In the genomic region with DNA sequence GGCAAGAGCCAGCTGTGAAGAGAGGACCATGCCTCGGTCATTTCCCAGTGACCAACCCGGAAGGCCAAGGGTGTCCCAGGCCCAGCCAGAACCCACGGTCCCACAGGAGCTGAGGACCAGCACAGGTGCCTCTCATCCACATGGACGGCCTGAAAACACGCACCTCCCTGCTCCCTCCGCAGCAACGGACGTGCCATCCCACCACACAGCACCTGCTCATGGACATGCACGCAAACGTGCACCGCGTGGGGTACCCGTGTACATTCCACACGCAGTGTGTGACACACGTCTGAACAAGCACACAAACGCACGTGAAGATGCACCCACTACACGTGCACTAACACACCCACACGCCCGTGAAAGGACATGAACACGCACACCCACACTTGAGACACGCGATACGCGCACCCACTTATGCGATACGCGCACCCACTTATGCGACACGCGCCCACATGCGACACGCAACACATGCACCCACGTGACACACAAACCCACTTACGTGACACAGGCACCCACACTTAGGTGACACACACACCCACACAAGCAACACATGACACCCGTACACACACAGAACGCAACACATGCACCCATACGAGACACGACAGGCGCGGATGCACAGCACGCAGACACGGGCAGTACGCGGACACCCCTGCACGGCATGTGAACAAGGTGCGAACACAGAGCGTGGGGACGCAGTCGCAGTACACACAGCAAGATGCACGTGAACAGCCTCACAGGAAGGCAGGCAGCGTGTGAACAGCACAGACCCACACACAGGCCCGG, we compare ENCODE assay signal across 28 cellular contexts. TPM values are rescaled to one million over a fixed set of nuclear protein-coding genes. Genes with fewer than 3 reads are reported as not detected.
DNase-seq lines count a peak whose midpoint lies in the region; ATAC-seq and TF ChIP-seq lines count a peak whose summit lies in the region.
"Had no signal": no experiment of that assay in that cellular context is flagged by ENCODE, and none has a peak within 500 bp of the region (broad histone marks: within the 10 kb centered on the region; RNA-seq: fewer than 3 reads in every experiment).

No MANE protein-coding gene starts in this region.

- H3K4me1 ChIP-seq in Caco-2 = no peaks in the 10 kb centered on the region
- H3K4me1 ChIP-seq in IMR-90 (ENCODE audit: control insufficient read depth, insufficient read depth, low read length) = no peaks in the 10 kb centered on the region
- H3K4me1 ChIP-seq: ascending aorta, heart right ventricle, right lobe of liver, uterus had no signal

- H4K91ac ChIP-seq in IMR-90 (ENCODE audit: insufficient read depth, low read depth, low read length) = no peak overlapping the region

- H2AK5ac ChIP-seq in IMR-90 (ENCODE audit: low read depth, low read length) = no peak overlapping the region

- no peak overlapping the region for H3K9ac ChIP-seq in IMR-90 (ENCODE audit: low read depth, low read length)

- no peak overlapping the region for H2BK15ac ChIP-seq in IMR-90 (ENCODE audit: low read depth, low read length)

- no peak overlapping the region for H2AK9ac ChIP-seq in IMR-90 (replicated peaks; ENCODE audit: low read depth, low read length, poor library complexity)

- peaks cover 6% of the 10 kb centered on the region for H3K4me1 Mint-ChIP-seq in Caco-2 (ENCODE audit: low read depth, unreplicated experiment)
- peaks cover 54% of the 10 kb centered on the region for H3K4me1 Mint-ChIP-seq in activated B cell treated with CpG ODN at 0.5 μM for 24 hours
- peaks cover 0 to 31% (median 0%) of the 10 kb centered on the region in 4 donors for H3K4me1 Mint-ChIP-seq in naive thymus-derived CD8-positive, alpha-beta T cell
- no peaks in the 10 kb centered on the region for H3K4me1 Mint-ChIP-seq in activated T-cell treated with anti-CD3 and anti-CD28 coated beads, Interleukin-2, amount 50 U/mL, for 4 hours (ENCODE audit: low read depth)
- H3K4me1 Mint-ChIP-seq: activated CD4-positive, alpha-beta T cell treated with anti-CD3 and anti-CD28 coated beads, Interleukin-2, amount 10 ng/mL, durations not matched to agents 7 days and 5 days; activated naive CD4-positive, alpha-beta T cell treated with anti-CD3 and anti-CD28 coated beads, Interleukin-2, amount 50 U/mL, for 24 hours; CD4-positive, CD25-positive, alpha-beta regulatory T cell; nephron progenitor cell had no signal

- ATAC-seq in IMR-90 (ENCODE audit: low read depth) (no peak), activated B cell treated with CpG ODN at 0.5 μM for 24 hours (ENCODE audit: low read depth) (peak; percentile 35), omental fat pad (ENCODE audit: low FRiP score) (peak; percentile 14)
- no peak for ATAC-seq in naive thymus-derived CD8-positive, alpha-beta T cell
- no peak for ATAC-seq in activated T-cell treated with anti-CD3 and anti-CD28 coated beads, Interleukin-2, amount 50 U/mL, for 4 hours
- ATAC-seq: left lobe of liver had no signal

- POLR2A ChIA-PET in Caco-2 (lab: Charles Lee) = interaction anchor here (0.6 kb wide), 1 partner anchor 32 kb away, joined by 4 read pairs; no protein-coding TSS in a partner anchor
- POLR2A ChIA-PET in IMR-90 (lab: Charles Lee; ENCODE audit: unreplicated experiment) = no interaction called here
- POLR2A ChIA-PET in activated B cell treated with CpG ODN at 0.5 μM for 24 hours (lab: Charles Lee) = interaction anchor here (0.8 to 3.5 kb wide), 4 partner anchors 9 to 215 kb away, joined by 3 to 21 read pairs (median 3); a partner anchor contains a TSS
- POLR2A ChIA-PET in naive thymus-derived CD8-positive, alpha-beta T cell (lab: Charles Lee) = no interaction called here

- BruUV-seq in Caco-2 (replicated peaks; lab: Mats Ljungman, UMichigan) (no TSS peak), IMR-90 (replicated peaks; lab: Mats Ljungman, UMichigan) (no TSS peak)

- no peak overlapping the region for H2BK5ac ChIP-seq in IMR-90 (ENCODE audit: low read depth, low read length, poor library complexity, severe bottlenecking)

- H2BK20ac ChIP-seq in IMR-90 (ENCODE audit: low read depth, low read length) = no peak overlapping the region

- dilution Hi-C loops in IMR-90 (cut with HindIII; ENCODE audit: low sequenced_read_pairs, unreplicated experiment) = no loop called here

- H2BK120ac ChIP-seq in IMR-90 (ENCODE audit: low read depth, low read length) = no peak overlapping the region

- no peak for TF ChIP-seq CTCF in Caco-2 (IDR thresholded peaks at IDR 0.05; ENCODE audit: insufficient read depth in 1 of 2, low read depth in 1 of 2, low read length in 1 of 2, severe bottlenecking in 1 of 2, unreplicated experiment in 1 of 2)
- TF ChIP-seq CTCF in IMR-90 (conservative IDR thresholded peaks at IDR 0.05; ENCODE audit: low read depth, low read length) = no peak
- no peak for TF ChIP-seq CTCF in activated B cell treated with CpG ODN at 0.5 μM for 24 hours (IDR thresholded peaks at IDR 0.05)
- TF ChIP-seq CTCF in omental fat pad (IDR thresholded peaks at IDR 0.05) = no peak

- H3K4me3 ChIP-seq in Caco-2 (ENCODE audit: low read depth, low read length) (no peak overlapping the region), IMR-90 (ENCODE audit: insufficient read depth, low read depth, low read length) (no peak overlapping the region)
- H3K4me3 ChIP-seq: ascending aorta, dorsolateral prefrontal cortex, heart right ventricle, right lobe of liver, uterus had no signal

- H3K14ac ChIP-seq in IMR-90 (replicated peaks; ENCODE audit: low read depth, low read length) = no peak overlapping the region

- H3K23ac ChIP-seq in IMR-90 (ENCODE audit: low read depth, low read length) = no peak overlapping the region

- H3K18ac ChIP-seq in IMR-90 (ENCODE audit: low read depth, low read length) = no peak overlapping the region

- H4K8ac ChIP-seq in IMR-90 (ENCODE audit: low read depth in 2 of 2, low read length in 2 of 2) = no peak overlapping the region

- TF ChIP-seq POLR2A in IMR-90 (IDR thresholded peaks at IDR 0.05; ENCODE audit: low read depth, low read length) = no peak

- peak overlapping the region; percentile 8 for H2AFZ ChIP-seq in IMR-90 (replicated peaks; ENCODE audit: low read length, poor library complexity)

- H3K9me3 ChIP-seq in Caco-2 = no peaks in the 10 kb centered on the region
- H3K9me3 ChIP-seq in IMR-90 (ENCODE audit: control insufficient read depth, insufficient read depth, low read length) = peaks cover 2% of the 10 kb centered on the region
- H3K9me3 ChIP-seq: ascending aorta, right lobe of liver, uterus had no signal

- H3K36me3 ChIP-seq in Caco-2 (ENCODE audit: control insufficient read depth, insufficient read depth, low read length) (peaks cover 32% of the 10 kb centered on the region), IMR-90 (ENCODE audit: control insufficient read depth, insufficient read depth, low read length) (peaks cover 24% of the 10 kb centered on the region; the same call in 1 of the 2 replicates)
- H3K36me3 ChIP-seq: uterus had no signal

- H3K56ac ChIP-seq in IMR-90 (ENCODE audit: extremely low read depth, insufficient read depth, low read length) = no peak overlapping the region

- TF ChIP-seq RAD21 in IMR-90 (IDR thresholded peaks at IDR 0.05; ENCODE audit: low read length) = no peak

- H3K4ac ChIP-seq in IMR-90 (ENCODE audit: low read depth, low read length) = no peak overlapping the region

- WGBS in IMR-90 (ENCODE audit: extremely low coverage in 2 of 2, insufficient read length in 1 of 2), 2 experiments = 95% methylated on average over 30 of the region's 53 CpGs; no CpG with 5 or more reads in 1 of the 2 experiments

- DNase-seq in Caco-2 (peak in 1 of 2 experiments; percentile 31), IMR-90 (no peak), activated B cell treated with CpG ODN at 0.5 μM for 24 hours (no peak), omental fat pad (ENCODE audit: low spot score) (no peak), iPS-NIHi11 (ENCODE audit: low spot score) (no peak)
- DNase-seq in naive thymus-derived CD8-positive, alpha-beta T cell = no peak
- no peak for DNase-seq in stimulated activated CD4-positive, alpha-beta T cell treated with anti-CD3 and anti-CD28 coated beads, Interleukin-4, amount 100 ng/mL, for 4 hours
- no peak for DNase-seq in activated T-cell treated with anti-CD3 and anti-CD28 coated beads, Interleukin-2, amount 50 U/mL, for 4 hours
- DNase-seq: activated CD4-positive, alpha-beta T cell treated with anti-CD3 and anti-CD28 coated beads, Interleukin-2, amount 10 ng/mL, durations not matched to agents 7 days and 5 days; CD4-positive, CD25-positive, alpha-beta regulatory T cell; dorsolateral prefrontal cortex; midbrain; NCI-H146; NCI-H2171 treated with DMSO at 0.1 percent for 48 hours; NCI-H69; nephron progenitor cell; OCI-M1; posterior cingulate gyrus; SHP77 treated with DMSO at 0.1 percent for 48 hours; stimulated activated CD4-positive, alpha-beta T cell treated with anti-CD3 and anti-CD28 coated beads, Interleukin-15, amount 100 ng/mL, for 24 hours; stimulated activated CD8-positive, alpha-beta memory T cell treated with anti-CD3 and anti-CD28 coated beads, Interleukin-4, amount 100 ng/mL, for 48 hours; substantia nigra; uterus had no signal

- H3K27me3 ChIP-seq in Caco-2 (replicated peaks; ENCODE audit: control insufficient read depth, insufficient read depth, low read length) = no peaks in the 10 kb centered on the region
- no peaks in the 10 kb centered on the region for H3K27me3 ChIP-seq in IMR-90 (ENCODE audit: control insufficient read depth, insufficient read depth, low read length)
- H3K27me3 ChIP-seq: ascending aorta, dorsolateral prefrontal cortex, heart right ventricle, right lobe of liver, uterus had no signal

- H3K27ac ChIP-seq in IMR-90 (ENCODE audit: insufficient read depth, low read length) = no peak overlapping the region
- H3K27ac ChIP-seq: ascending aorta, dorsolateral prefrontal cortex, heart right ventricle, right lobe of liver, uterus had no signal

- H4K5ac ChIP-seq in IMR-90 (ENCODE audit: low read depth, low read length) = no peak overlapping the region

- H3K27ac Mint-ChIP-seq in Caco-2 (ENCODE audit: unreplicated experiment) (peak overlapping the region; percentile 73), activated B cell treated with CpG ODN at 0.5 μM for 24 hours (peak overlapping the region; percentile 92)
- no peak overlapping the region for H3K27ac Mint-ChIP-seq in naive thymus-derived CD8-positive, alpha-beta T cell
- H3K27ac Mint-ChIP-seq: activated CD4-positive, alpha-beta T cell treated with anti-CD3 and anti-CD28 coated beads, Interleukin-2, amount 10 ng/mL, durations not matched to agents 7 days and 5 days; activated naive CD4-positive, alpha-beta T cell treated with anti-CD3 and anti-CD28 coated beads, Interleukin-2, amount 50 U/mL, for 24 hours; nephron progenitor cell had no signal

- H3K4me3 Mint-ChIP-seq in Caco-2 (ENCODE audit: unreplicated experiment) (no peak overlapping the region), activated B cell treated with CpG ODN at 0.5 μM for 24 hours (peak overlapping the region; percentile 56)
- peak overlapping the region in 1 of 10 donors; percentile 1 for H3K4me3 Mint-ChIP-seq in naive thymus-derived CD8-positive, alpha-beta T cell
- no peak overlapping the region for H3K4me3 Mint-ChIP-seq in activated T-cell treated with anti-CD3 and anti-CD28 coated beads, Interleukin-2, amount 50 U/mL, for 4 hours
- H3K4me3 Mint-ChIP-seq: activated CD4-positive, alpha-beta T cell treated with anti-CD3 and anti-CD28 coated beads, Interleukin-2, amount 10 ng/mL, durations not matched to agents 7 days and 5 days; activated naive CD4-positive, alpha-beta T cell treated with anti-CD3 and anti-CD28 coated beads, Interleukin-2, amount 50 U/mL, for 24 hours; CD4-positive, CD25-positive, alpha-beta regulatory T cell; nephron progenitor cell had no signal

- no peaks in the 10 kb centered on the region for H3K27me3 Mint-ChIP-seq in Caco-2 (ENCODE audit: insufficient read depth, unreplicated experiment)
- no peaks in the 10 kb centered on the region for H3K27me3 Mint-ChIP-seq in activated B cell treated with CpG ODN at 0.5 μM for 24 hours
- peaks cover 5 to 31% (median 10%) of the 10 kb centered on the region in 5 donors for H3K27me3 Mint-ChIP-seq in naive thymus-derived CD8-positive, alpha-beta T cell
- H3K27me3 Mint-ChIP-seq in activated T-cell treated with anti-CD3 and anti-CD28 coated beads, Interleukin-2, amount 50 U/mL, for 4 hours (ENCODE audit: low read depth) = peaks cover 9% of the 10 kb centered on the region

- no peak overlapping the region for H3K4me2 ChIP-seq in IMR-90 (ENCODE audit: low read depth, low read length)

- no peaks in the 10 kb centered on the region for H3K79me1 ChIP-seq in IMR-90 (ENCODE audit: low read depth in 1 of 2, low read length in 2 of 2)

- CTCF ChIA-PET in Caco-2 (lab: Charles Lee) (interaction anchor here (1.2 kb wide), 1 partner anchor 46 kb away, joined by 3 read pairs; no protein-coding TSS in a partner anchor), IMR-90 (lab: Yijun Ruan, JAX) (no interaction called here), activated B cell treated with CpG ODN at 0.5 μM for 24 hours (lab: Charles Lee) (interaction anchor here (0.7 kb wide), 1 partner anchor 34 kb away, joined by 3 read pairs; a partner anchor contains a TSS)

- no peaks in the 10 kb centered on the region; the same call in 1 of the 2 replicates for H4K20me1 ChIP-seq in IMR-90 (ENCODE audit: insufficient read depth, low read length)

- H3K9me1 ChIP-seq in IMR-90 (ENCODE audit: insufficient read depth, low read length) = no peaks in the 10 kb centered on the region

- peaks cover 100% of the 10 kb centered on the region for H3K36me3 Mint-ChIP-seq in Caco-2 (ENCODE audit: insufficient read depth, unreplicated experiment)
- H3K36me3 Mint-ChIP-seq in activated B cell treated with CpG ODN at 0.5 μM for 24 hours (ENCODE audit: low read depth) = peaks cover under 1% of the 10 kb centered on the region
- H3K36me3 Mint-ChIP-seq in naive thymus-derived CD8-positive, alpha-beta T cell = peaks cover 0 to 7% (median 0%) of the 10 kb centered on the region in 3 donors
- no peaks in the 10 kb centered on the region for H3K36me3 Mint-ChIP-seq in activated T-cell treated with anti-CD3 and anti-CD28 coated beads, Interleukin-2, amount 50 U/mL, for 4 hours (ENCODE audit: insufficient read depth)
- H3K36me3 Mint-ChIP-seq: activated naive CD4-positive, alpha-beta T cell treated with anti-CD3 and anti-CD28 coated beads, Interleukin-2, amount 50 U/mL, for 24 hours; CD4-positive, CD25-positive, alpha-beta regulatory T cell had no signal

- in situ Hi-C loops in IMR-90 (cut with MboI; ENCODE audit: low sequenced_read_pairs) = no loop called here

- intact Hi-C loops in Caco-2 (cut with micrococcal nuclease; ENCODE audit: unreplicated experiment) (no loop called here), IMR-90 (cut with micrococcal nuclease) (no loop called here), activated B cell treated with CpG ODN at 0.5 μM for 24 hours (cut with micrococcal nuclease) (loop anchor here (1.0 kb wide), 1 partner anchor 16 kb away; no protein-coding TSS in a partner anchor)

- no peaks in the 10 kb centered on the region for H3K9me3 Mint-ChIP-seq in Caco-2 (ENCODE audit: unreplicated experiment)
- no peaks in the 10 kb centered on the region for H3K9me3 Mint-ChIP-seq in activated B cell treated with CpG ODN at 0.5 μM for 24 hours
- peaks cover 0 to 7% (median 0%) of the 10 kb centered on the region in 9 donors for H3K9me3 Mint-ChIP-seq in naive thymus-derived CD8-positive, alpha-beta T cell
- H3K9me3 Mint-ChIP-seq in activated T-cell treated with anti-CD3 and anti-CD28 coated beads, Interleukin-2, amount 50 U/mL, for 4 hours = no peaks in the 10 kb centered on the region
- H3K9me3 Mint-ChIP-seq: activated CD4-positive, alpha-beta T cell treated with anti-CD3 and anti-CD28 coated beads, Interleukin-2, amount 10 ng/mL, durations not matched to agents 7 days and 5 days; activated naive CD4-positive, alpha-beta T cell treated with anti-CD3 and anti-CD28 coated beads, Interleukin-2, amount 50 U/mL, for 24 hours; nephron progenitor cell had no signal

RNA-seq across cellular contexts. Expression of a gene that starts 30.1 kb away (rescaled TPM):
- 1,050 and 1,125 TPM in 2 replicates for total RNA-seq in Caco-2 (2022)
- 0.56 and 0.90 TPM in 2 replicates for total RNA-seq in IMR-90 (2012; rRNA removed)
- polyA plus RNA-seq in IMR-90 (2012; rRNA removed) = 7.3 and 11.4 TPM in 2 replicates
- 15.0 and 17.8 TPM in 2 replicates for polyA plus RNA-seq in IMR-90 (2012; cell fraction: cytosol; rRNA removed)
- 27.9 and 77.8 TPM in 2 replicates for polyA plus RNA-seq in IMR-90 (2012; cell fraction: nucleus; rRNA removed; ENCODE audit: low replicate concordance)
- total RNA-seq in activated B cell treated with CpG ODN at 0.5 μM for 24 hours = 19.8 and 24.8 TPM in 2 replicates
- total RNA-seq in omental fat pad = 100 to 1,000 TPM in 1 of 4 donors, 10 to 100 TPM in 3; 45.5 to 115 (median 62.5) TPM
- 1 to 10 TPM; 2.5 to 4.0 TPM for total RNA-seq in naive thymus-derived CD8-positive, alpha-beta T cell
- polyA plus RNA-seq in naive thymus-derived CD8-positive, alpha-beta T cell = under 1 TPM in 1 of 3 donors, not detected in 2; 0.27 TPM
- total RNA-seq in activated T-cell treated with anti-CD3 and anti-CD28 coated beads, Interleukin-2, amount 50 U/mL, for 4 hours = 1 to 10 TPM in 1 of 3 donors, under 1 TPM in 2; 0.82 to 1.0 (median 0.84) TPM

RNA-seq across cellular contexts. Expression of a gene that starts 34.2 kb away (rescaled TPM):
- total RNA-seq in Caco-2 (2022) (261 and 263 TPM in 2 replicates), IMR-90 (2012; rRNA removed) (96.9 and 103 TPM in 2 replicates), activated B cell treated with CpG ODN at 0.5 μM for 24 hours (97.9 and 98.0 TPM in 2 replicates), omental fat pad (100 to 1,000 TPM in 3 of 4 donors, 10 to 100 TPM in 1; 97.7 to 164 (median 111) TPM)
- 149 and 188 TPM in 2 replicates for polyA plus RNA-seq in IMR-90 (2012; rRNA removed)
- 188 and 201 TPM in 2 replicates for polyA plus RNA-seq in IMR-90 (2012; cell fraction: cytosol; rRNA removed)
- polyA plus RNA-seq in IMR-90 (2012; cell fraction: nucleus; rRNA removed; ENCODE audit: low replicate concordance) = 76.7 and 165 TPM in 2 replicates
- 10 to 100 TPM; 61.1 to 64.0 TPM for total RNA-seq in naive thymus-derived CD8-positive, alpha-beta T cell
- 10 to 100 TPM; 66.2 to 93.9 (median 68.9) TPM for polyA plus RNA-seq in naive thymus-derived CD8-positive, alpha-beta T cell
- 100 to 1,000 TPM; 259 to 285 (median 274) TPM for total RNA-seq in activated T-cell treated with anti-CD3 and anti-CD28 coated beads, Interleukin-2, amount 50 U/mL, for 4 hours

RNA-seq across cellular contexts. Expression of a gene that starts 49.9 kb away (rescaled TPM):
- 4,496 and 4,723 TPM in 2 replicates for total RNA-seq in Caco-2 (2022)
- 2,710 and 3,846 TPM in 2 replicates for total RNA-seq in IMR-90 (2012; rRNA removed)
- 4,298 and 4,766 TPM in 2 replicates for polyA plus RNA-seq in IMR-90 (2012; rRNA removed)
- polyA plus RNA-seq in IMR-90 (2012; cell fraction: cytosol; rRNA removed) = 31,826 and 47,741 TPM in 2 replicates
- polyA plus RNA-seq in IMR-90 (2012; cell fraction: nucleus; rRNA removed; ENCODE audit: low replicate concordance) = 3,277 and 3,813 TPM in 2 replicates
- total RNA-seq in activated B cell treated with CpG ODN at 0.5 μM for 24 hours = 2,912 and 3,555 TPM in 2 replicates
- total RNA-seq in omental fat pad = 1,000 to 10,000 TPM; 1,582 to 2,182 (median 2,056) TPM
- 1,000 to 10,000 TPM; 3,205 to 3,496 TPM for total RNA-seq in naive thymus-derived CD8-positive, alpha-beta T cell
- 1,000 to 10,000 TPM; 3,313 to 3,803 (median 3,517) TPM for polyA plus RNA-seq in naive thymus-derived CD8-positive, alpha-beta T cell
- 1,000 to 10,000 TPM; 2,653 to 2,730 (median 2,725) TPM for total RNA-seq in activated T-cell treated with anti-CD3 and anti-CD28 coated beads, Interleukin-2, amount 50 U/mL, for 4 hours

Comparison
In these comparisons a context has a peak if more than half of its experiments do, and no peak if none do; other contexts are left out.
1. H3K27ac Mint-ChIP-seq: peak in Caco-2 (single experiment) and activated B cell treated with CpG ODN at 0.5 μM for 24 hours (single experiment); none in naive thymus-derived CD8-positive, alpha-beta T cell (0 of 10).
2. ATAC-seq: peak in activated B cell treated with CpG ODN at 0.5 μM for 24 hours (single experiment) and omental fat pad (single experiment); none in IMR-90 (single experiment), naive thymus-derived CD8-positive, alpha-beta T cell (0 of 2) and activated T-cell treated with anti-CD3 and anti-CD28 coated beads, Interleukin-2, amount 50 U/mL, for 4 hours (0 of 2).
3. POLR2A ChIA-PET loops: an anchor here in Caco-2 (0.6 kb wide) and activated B cell treated with CpG ODN at 0.5 μM for 24 hours (0.8 to 3.5 kb wide); none called in IMR-90 and naive thymus-derived CD8-positive, alpha-beta T cell.